In the genomic region with DNA sequence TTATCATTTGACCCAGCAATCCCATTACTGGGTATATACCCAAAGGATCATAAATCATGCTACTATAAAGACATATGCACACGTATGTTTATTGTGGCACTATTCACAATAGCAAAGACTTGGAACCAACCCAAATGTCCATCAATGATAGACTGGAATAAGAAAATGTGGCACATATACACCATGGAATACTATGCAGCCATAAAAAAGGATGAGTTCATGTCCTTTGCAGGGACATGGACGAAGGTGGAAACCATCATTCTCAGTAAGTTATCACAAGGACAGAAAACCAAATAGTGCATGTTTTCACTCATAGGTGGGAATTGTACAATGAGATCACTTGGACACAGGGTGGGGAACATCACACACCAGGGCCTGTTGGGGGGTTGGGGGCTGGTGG, we compare ENCODE assay signal across 1 cellular context. TPM values are rescaled to one million over a fixed set of nuclear protein-coding genes. Genes with fewer than 3 reads are reported as not detected.
"Had no signal": no experiment of that assay in that cellular context is flagged by ENCODE, and none has a peak within 500 bp of the region (broad histone marks: within the 10 kb centered on the region; RNA-seq: fewer than 3 reads in every experiment).

No MANE protein-coding gene starts in this region.

RNA-seq across cellular contexts. Expression of a gene that starts 22.4 kb away (rescaled TPM):
- total RNA-seq: G401 had no signal
